ENCODE assay signal across 12 cellular contexts in the genomic region with DNA sequence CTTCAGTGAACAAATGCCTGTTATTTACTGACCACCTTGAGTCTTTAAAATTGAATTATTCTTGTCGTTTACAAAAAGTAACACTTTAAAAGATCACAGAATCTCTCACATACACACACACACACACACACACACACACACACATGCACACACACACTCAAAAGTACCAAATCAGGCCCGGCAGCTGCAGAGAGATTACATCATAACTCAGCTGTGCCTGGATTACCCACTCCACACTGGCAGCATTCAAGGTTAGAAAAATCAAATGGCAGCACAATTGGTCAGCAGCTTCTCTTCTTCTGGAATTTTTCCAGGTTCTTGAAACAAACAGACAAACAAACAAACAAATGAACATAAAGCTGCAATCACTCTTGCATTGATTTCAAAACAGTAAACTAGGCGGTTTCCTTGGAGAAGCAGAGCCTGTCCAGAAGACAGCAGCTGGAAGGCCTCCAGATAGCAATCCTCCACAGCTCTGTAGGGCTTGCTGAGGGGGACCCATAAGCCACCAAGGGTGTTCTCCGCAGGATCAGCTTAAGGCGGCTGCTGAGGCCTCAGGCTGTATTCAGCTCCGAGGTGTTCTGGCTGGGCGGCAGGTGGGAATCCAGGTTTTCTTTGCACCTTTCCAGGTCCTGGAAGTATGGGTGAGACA. TPM values are rescaled to one million over a fixed set of nuclear protein-coding genes. Genes with fewer than 3 reads are reported as not detected.
A peak's percentile ranks its signal among the peaks of the same experiment; 100 is the strongest.
DNase-seq lines count a peak whose midpoint lies in the region; ATAC-seq, FAIRE-seq and TF ChIP-seq lines count a peak whose summit lies in the region.
"Had no signal": no experiment of that assay in that cellular context is flagged by ENCODE, and none has a peak within 500 bp of the region (broad histone marks: within the 10 kb centered on the region; RNA-seq: fewer than 3 reads in every experiment).

No MANE protein-coding gene starts in this region.

- no peak for TF ChIP-seq POLR2A in K562 (conservative IDR thresholded peaks at IDR 0.05)

- peaks cover 22% of the 10 kb centered on the region for H3K36me3 ChIP-seq in CD4-positive, CD25-positive, alpha-beta regulatory T cell (ENCODE audit: control insufficient read depth, insufficient read depth, low read length)
- peaks cover 56% of the 10 kb centered on the region for H3K36me3 ChIP-seq in K562 (ENCODE audit: control insufficient read depth, insufficient read depth, low read length)
- H3K36me3 ChIP-seq in left lung = peaks cover 0 to 10% of the 10 kb centered on the region in 2 donors
- H3K36me3 ChIP-seq in smooth muscle cell (ENCODE audit: low read depth) = peaks cover 22% of the 10 kb centered on the region
- H3K36me3 ChIP-seq: prostate gland had no signal

- no peak overlapping the region for H3K4me2 ChIP-seq in K562 (ENCODE audit: insufficient read depth, low read length)
- H3K4me2 ChIP-seq in smooth muscle cell = no peak overlapping the region

- peaks cover 24% of the 10 kb centered on the region for H3K36me3 Mint-ChIP-seq in CD4-positive, CD25-positive, alpha-beta regulatory T cell

- 76% methylated on average over 7 of the region's 7 CpGs for WGBS in K562 (ENCODE audit: insufficient coverage, low coverage, missing lambda C conversion rate)
- WGBS in smooth muscle cell (ENCODE audit: low lambda C conversion rate) = 81% methylated on average over 7 of the region's 7 CpGs

- H3K79me2 ChIP-seq in K562 (ENCODE audit: control insufficient read depth, insufficient read depth, low read length) = no peaks in the 10 kb centered on the region
- no peaks in the 10 kb centered on the region for H3K79me2 ChIP-seq in smooth muscle cell (ENCODE audit: low read depth)

- intact Hi-C loops in K562 (cut with micrococcal nuclease) (no loop called here), left lung (cut with DNase I) (loop anchor here in 1 of 2 donors (10.0 kb wide), 1 partner anchor 430 kb away; no protein-coding TSS in a partner anchor)

- peak overlapping the region in 2 of 3 donors; percentile 39 to 52 for H3K27ac Mint-ChIP-seq in CD4-positive, CD25-positive, alpha-beta regulatory T cell
- H3K27ac Mint-ChIP-seq: activated naive CD4-positive, alpha-beta T cell treated with anti-CD3 and anti-CD28 coated beads, Interleukin-2, amount 10 ng/mL, durations not matched to agents 7 days and 5 days had no signal

- no peak overlapping the region for H2AFZ ChIP-seq in K562 (ENCODE audit: low read depth, low read length)
- no peak overlapping the region for H2AFZ ChIP-seq in smooth muscle cell (ENCODE audit: low read depth)

- no peak for TF ChIP-seq EP300 in K562 (IDR thresholded peaks at IDR 0.05; ENCODE audit: low read length)

- H3K27me3 Mint-ChIP-seq in CD4-positive, CD25-positive, alpha-beta regulatory T cell = no peaks in the 10 kb centered on the region
- H3K27me3 Mint-ChIP-seq: activated naive CD4-positive, alpha-beta T cell treated with anti-CD3 and anti-CD28 coated beads, Interleukin-2, amount 10 ng/mL, durations not matched to agents 7 days and 5 days had no signal

- no peaks in the 10 kb centered on the region for H3K9me3 Mint-ChIP-seq in CD4-positive, CD25-positive, alpha-beta regulatory T cell
- H3K9me3 Mint-ChIP-seq: activated naive CD4-positive, alpha-beta T cell treated with anti-CD3 and anti-CD28 coated beads, Interleukin-2, amount 10 ng/mL, durations not matched to agents 7 days and 5 days had no signal

- TF ChIP-seq RAD21 in K562 (CRISPR knock-in tag; conservative IDR thresholded peaks at IDR 0.05 in 1 of 2, IDR thresholded peaks at IDR 0.05 in 1 of 2) = no peak

- H3K4me3 ChIP-seq in CD4-positive, CD25-positive, alpha-beta regulatory T cell (ENCODE audit: low read depth, low read length) = no peak overlapping the region
- H3K4me3 ChIP-seq in K562 (no peak overlapping the region), left lung (no peak overlapping the region), smooth muscle cell (no peak overlapping the region)
- H3K4me3 ChIP-seq: prostate gland had no signal

- no peaks in the 10 kb centered on the region for H3F3A ChIP-seq in smooth muscle cell (ENCODE audit: low read depth)

- POLR2A ChIA-PET in K562 (lab: Yijun Ruan, JAX) = no interaction called here

- H3K9ac ChIP-seq in K562 (ENCODE audit: insufficient read depth in 1 of 2, low read depth in 2 of 2, low read length in 2 of 2) (0 out of 4 replicates have a peak overlapping the region, but pooled peaks of 1 of the 2 experiments have one; percentile 49), smooth muscle cell (ENCODE audit: low read depth) (no peak overlapping the region)

- H3K9me3 ChIP-seq in CD4-positive, CD25-positive, alpha-beta regulatory T cell (ENCODE audit: control insufficient read depth in 2 of 2, low read length in 2 of 2) = no peaks in the 10 kb centered on the region
- no peaks in the 10 kb centered on the region for H3K9me3 ChIP-seq in K562 (replicated peaks; ENCODE audit: control insufficient read depth, insufficient read depth, low read depth, low read length)
- H3K9me3 ChIP-seq in left lung = no peaks in the 10 kb centered on the region
- no peaks in the 10 kb centered on the region for H3K9me3 ChIP-seq in smooth muscle cell (replicated peaks; ENCODE audit: low read depth)
- H3K9me3 ChIP-seq: prostate gland had no signal

- H3K4me1 Mint-ChIP-seq in CD4-positive, CD25-positive, alpha-beta regulatory T cell = peaks cover 5 to 11% (median 7%) of the 10 kb centered on the region in 4 donors

- no peak overlapping the region for H3K27ac ChIP-seq in CD4-positive, CD25-positive, alpha-beta regulatory T cell (ENCODE audit: insufficient read depth, low read length, poor library complexity, severe bottlenecking)
- H3K27ac ChIP-seq in K562 (ENCODE audit: extremely low read depth, low read depth, low read length) = no peak overlapping the region
- no peak overlapping the region for H3K27ac ChIP-seq in left lung
- H3K27ac ChIP-seq in smooth muscle cell (ENCODE audit: low read depth) = no peak overlapping the region
- H3K27ac ChIP-seq: prostate gland had no signal

- no peaks in the 10 kb centered on the region for H4K20me1 ChIP-seq in K562 (replicated peaks; ENCODE audit: control insufficient read depth, insufficient read depth, low read length)
- peaks cover 31% of the 10 kb centered on the region for H4K20me1 ChIP-seq in smooth muscle cell (ENCODE audit: low read depth)

- CTCF ChIA-PET in K562 (lab: Yijun Ruan, JAX; ENCODE audit: low intra/inter-chr PET ratio) = no interaction called here

- H3K4me3 Mint-ChIP-seq in CD4-positive, CD25-positive, alpha-beta regulatory T cell = no peak overlapping the region
- H3K4me3 Mint-ChIP-seq: activated naive CD4-positive, alpha-beta T cell treated with anti-CD3 and anti-CD28 coated beads, Interleukin-2, amount 10 ng/mL, durations not matched to agents 7 days and 5 days had no signal

- in situ Hi-C loops in K562 (cut with MboI) = no loop called here

- H3K4me1 ChIP-seq in CD4-positive, CD25-positive, alpha-beta regulatory T cell (ENCODE audit: control insufficient read depth, insufficient read depth, low read length, poor library complexity, severe bottlenecking) = peaks cover 5% of the 10 kb centered on the region
- no peaks in the 10 kb centered on the region for H3K4me1 ChIP-seq in K562 (replicated peaks in 1 of 2; ENCODE audit: control insufficient read depth in 2 of 2, insufficient read depth in 2 of 2, low read length in 2 of 2)
- H3K4me1 ChIP-seq in left lung = no peaks in the 10 kb centered on the region
- no peaks in the 10 kb centered on the region for H3K4me1 ChIP-seq in smooth muscle cell (ENCODE audit: low read depth)
- H3K4me1 ChIP-seq: prostate gland had no signal

- no TSS peak for BruUV-seq in K562 (replicated peaks; lab: Mats Ljungman, UMichigan)

- FAIRE-seq in K562 (lab: Jason Lieb, UNC) = no peak
- FAIRE-seq: keratinocyte had no signal

- H3K9me1 ChIP-seq in K562 (ENCODE audit: control insufficient read depth, insufficient read depth, low read length) = no peaks in the 10 kb centered on the region

- TF ChIP-seq CTCF in K562 (IDR thresholded peaks at IDR 0.05 in 2 of 3, conservative IDR thresholded peaks at IDR 0.05 in 1 of 3; ENCODE audit: insufficient read depth in 2 of 3, low read depth in 1 of 3, low read length in 3 of 3) = no peak
- TF ChIP-seq CTCF in left lung (IDR thresholded peaks at IDR 0.05) = no peak
- no peak for TF ChIP-seq CTCF in smooth muscle cell (IDR thresholded peaks at IDR 0.05; ENCODE audit: borderline replicate concordance, insufficient read depth, poor library complexity, severe bottlenecking)

- no peak for ATAC-seq in CD4-positive, CD25-positive, alpha-beta regulatory T cell (ENCODE audit: low read depth in 2 of 2)
- ATAC-seq in K562 = no peak
- peak; percentile 62 for ATAC-seq in left lung
- ATAC-seq in GM18511 (IDR thresholded peaks at IDR 0.05; ENCODE audit: unreplicated experiment) = no peak
- no peak for ATAC-seq in GM21717 (IDR thresholded peaks at IDR 0.05; ENCODE audit: unreplicated experiment)
- no peak for ATAC-seq in HG03039 (IDR thresholded peaks at IDR 0.05; ENCODE audit: unreplicated experiment)

- DNase-seq in CD4-positive, CD25-positive, alpha-beta regulatory T cell = no peak
- peak; percentile 28 for DNase-seq in NCI-H2029 treated with DMSO at 0.1 percent for 48 hours (lab: John Stamatoyannopoulos, UW)
- no peak for DNase-seq in K562 (ENCODE audit: extremely low read depth in 1 of 4, low spot score in 3 of 4)
- no peak for DNase-seq in left lung
- no peak for DNase-seq in smooth muscle cell (lab: John Stamatoyannopoulos, UW; ENCODE audit: unreplicated experiment)
- DNase-seq: activated naive CD4-positive, alpha-beta T cell treated with anti-CD3 and anti-CD28 coated beads, Interleukin-2, amount 10 ng/mL, durations not matched to agents 7 days and 5 days; DND-41 had no signal

- H3K27me3 ChIP-seq in CD4-positive, CD25-positive, alpha-beta regulatory T cell (ENCODE audit: control insufficient read depth, insufficient read depth, low read length) = no peaks in the 10 kb centered on the region
- no peaks in the 10 kb centered on the region for H3K27me3 ChIP-seq in K562 (ENCODE audit: control insufficient read depth in 2 of 2, insufficient read depth in 2 of 2, low read length in 2 of 2)
- no peaks in the 10 kb centered on the region for H3K27me3 ChIP-seq in left lung
- H3K27me3 ChIP-seq in smooth muscle cell (ENCODE audit: low read depth) = no peaks in the 10 kb centered on the region

RNA-seq across cellular contexts. Expression of a gene that starts 24.5 kb away (rescaled TPM):
- 80.6 TPM for total RNA-seq in CD4-positive, CD25-positive, alpha-beta regulatory T cell
- 10 to 100 TPM; 17.5 to 34.0 (median 18.0) TPM for polyA plus RNA-seq in CD4-positive, CD25-positive, alpha-beta regulatory T cell
- total RNA-seq in K562 (2011; cell fraction: chromatin; rRNA removed; ENCODE audit: low replicate concordance) = 21.5 and 103 TPM in 2 replicates
- 11.5 and 15.9 TPM in 2 replicates for total RNA-seq in K562 (2011; cell fraction: nucleolus; rRNA removed)
- total RNA-seq in K562 (2011; cell fraction: nucleoplasm; rRNA removed) = 46.5 and 77.0 TPM in 2 replicates
- total RNA-seq in K562 (2014; rRNA removed) (22.4 and 80.3 TPM in 2 replicates), K562 (2014; rRNA removed; fragmentation: Illumina TruSeq; extraction: Trizol) (58.4 and 67.4 TPM in 2 replicates), K562 (2015; rRNA removed; fragmentation: Illumina TruSeq; extraction: Trizol) (69.1 and 80.4 TPM in 2 replicates), K562 (2021) (29.0 and 30.7 TPM in 2 replicates), left lung (10 to 100 TPM; 17.2 to 22.3 TPM), smooth muscle cell (24.2 and 36.0 TPM in 2 replicates)
- polyA plus RNA-seq in K562 (2011; rRNA removed) (26.1 and 34.4 TPM in 2 replicates), K562 (2014; fragmentation: Illumina TruSeq; extraction: Trizol) (37.9 and 45.8 TPM in 2 replicates), K562 (2014; fragmentation: Nextera tagmentation; extraction: Ambion mirVana) (10 to 100 TPM; 38.5 to 39.7 TPM), K562 (2014; rRNA removed) (27.5 and 37.0 TPM in 2 replicates), smooth muscle cell (17.2 and 25.1 TPM in 2 replicates)
- polyA plus RNA-seq in K562 (2011; cell fraction: cytosol; rRNA removed) = 5.4 and 23.7 TPM in 2 replicates
- polyA plus RNA-seq in K562 (2011; cell fraction: nucleus; rRNA removed) = 24.3 and 24.9 TPM in 2 replicates
- 22.7 and 30.4 TPM in 2 replicates for polyA plus RNA-seq in K562 (2012)
- polyA minus RNA-seq in K562 (2011; rRNA and poly(A)+ RNA removed) = 17.5 and 22.7 TPM in 2 replicates
- 12.3 and 13.1 TPM in 2 replicates for polyA minus RNA-seq in K562 (2011; cell fraction: cytosol; rRNA and poly(A)+ RNA removed)
- 20.3 and 40.0 TPM in 2 replicates for polyA minus RNA-seq in K562 (2011; cell fraction: nucleus; rRNA and poly(A)+ RNA removed)
